In genomic region chr5:81805086-81805485, GRCh38 we compare ENCODE assay signal across 25 cellular contexts.
"Had no signal": no experiment of that assay in that cellular context is flagged by ENCODE, and none has a peak within 500 bp of the region (broad histone marks: within the 10 kb centered on the region; RNA-seq: fewer than 3 reads in every experiment).

No MANE protein-coding gene starts in this region.

- H3K27ac Mint-ChIP-seq: activated CD4-positive, alpha-beta memory T cell treated with anti-CD3 and anti-CD28 coated beads, Interleukin-2, amount 10 ng/mL, durations not matched to agents 7 days and 5 days; activated naive CD8-positive, alpha-beta T cell; activated T-cell treated with anti-CD3 and anti-CD28 coated beads, Interleukin-2, amount 50 U/mL, for 72 hours; activated T-helper 2 cell treated with anti-CD3 and anti-CD28 coated beads, Interferon-gamma antibody, Interleukin-2, Interleukin-4, amounts not matched to agents 10 μg/mL and 5 μg/mL and 100 μg/mL, durations not matched to agents 14 hours and 24 hours and 36 hours; brain; IgD-negative memory B cell; T-helper 1 cell treated with Interleukin-12 subunit alpha and Interleukin-12 subunit beta and Interleukin-4 antibody, amounts not matched to agents 30 μg/mL and 1 μg/mL, for 36 hours had no signal

- H3K27me3 ChIP-seq: Peyer's patch had no signal

- H3K4me3 ChIP-seq: Peyer's patch had no signal

- H3K27me3 Mint-ChIP-seq: activated naive CD8-positive, alpha-beta T cell; brain; central memory CD8-positive, alpha-beta T cell had no signal

- H3K4me1 Mint-ChIP-seq: brain had no signal

- DNase-seq: activated CD4-positive, alpha-beta memory T cell treated with anti-CD3 and anti-CD28 coated beads, Interleukin-2, amount 10 ng/mL, durations not matched to agents 7 days and 5 days; activated CD4-positive, alpha-beta T cell treated with anti-CD3 and anti-CD28 coated beads for 4 hours; activated naive CD4-positive, alpha-beta T cell; activated T-cell treated with anti-CD3 and anti-CD28 coated beads for 4 hours; activated T-cell treated with anti-CD3 and anti-CD28 coated beads, Interleukin-2, amount 50 U/mL, for 72 hours; amygdala; KG1; MV-4-11; NCI-H1092 treated with DMSO at 0.1 percent for 48 hours; NCI-H1417 treated with DMSO at 0.1 percent for 48 hours; NCI-H1694; NCI-H2081; NCI-H2171 treated with DMSO at 0.1 percent for 48 hours; NCI-H226; NCI-H510A; NCI-H526 treated with DMSO at 0.1 percent for 48 hours; Peyer's patch; SHP77 treated with DMSO at 0.1 percent for 48 hours had no signal

- H3K4me3 Mint-ChIP-seq: activated CD4-positive, alpha-beta memory T cell treated with anti-CD3 and anti-CD28 coated beads, Interleukin-2, amount 10 ng/mL, durations not matched to agents 7 days and 5 days; activated naive CD8-positive, alpha-beta T cell; activated T-cell treated with anti-CD3 and anti-CD28 coated beads, Interleukin-2, amount 50 U/mL, for 72 hours; brain; central memory CD8-positive, alpha-beta T cell; IgD-negative memory B cell; T-helper 1 cell treated with Interleukin-12 subunit alpha and Interleukin-12 subunit beta and Interleukin-4 antibody, amounts not matched to agents 30 μg/mL and 1 μg/mL, for 36 hours had no signal

- H3K36me3 ChIP-seq: Peyer's patch had no signal

- ATAC-seq: activated CD4-positive, CD25-positive, alpha-beta regulatory T cell treated with anti-CD3 and anti-CD28 coated beads, Interleukin-2, amount 50 U/mL, for 24 hours; activated T-cell treated with anti-CD3 and anti-CD28 coated beads, Interleukin-2, amount 50 U/mL, for 72 hours had no signal

- H3K36me3 Mint-ChIP-seq: activated naive CD8-positive, alpha-beta T cell had no signal

- H3K4me1 ChIP-seq: Peyer's patch had no signal

- H3K27ac ChIP-seq: Peyer's patch had no signal

- H3K9me3 ChIP-seq: Peyer's patch had no signal
